ENCODE assay signal across 36 cellular contexts in genomic region chr6:43389713-43390265, GRCh38. TPM values are rescaled to one million over a fixed set of nuclear protein-coding genes. Genes with fewer than 3 reads are reported as not detected.
A peak's percentile ranks its signal among the peaks of the same experiment; 100 is the strongest.
DNase-seq lines count a peak whose midpoint lies in the region; ATAC-seq, FAIRE-seq and TF ChIP-seq lines count a peak whose summit lies in the region.
"Had no signal": no experiment of that assay in that cellular context is flagged by ENCODE, and none has a peak within 500 bp of the region (broad histone marks: within the 10 kb centered on the region; RNA-seq: fewer than 3 reads in every experiment).

No MANE protein-coding gene starts in this region.

- no peak for DNase-seq in activated naive CD4-positive, alpha-beta T cell treated with anti-CD3 and anti-CD28 coated beads, Interleukin-2, amount 50 U/mL, for 16 hours
- peak; percentile 90 for DNase-seq in NCI-H2171 (lab: John Stamatoyannopoulos, UW)
- DNase-seq in H1 (ENCODE audit: low read depth in 1 of 2, low spot score in 2 of 2) = no peak
- DNase-seq in aorta = no peak
- DNase-seq in C1 segment of cervical spinal cord (lab: John Stamatoyannopoulos, UW) = no peak
- DNase-seq in ACHN = no peak
- DNase-seq in AG08395 (ENCODE audit: low spot score) = no peak
- DNase-seq: activated CD4-positive, alpha-beta T cell treated with anti-CD3 and anti-CD28 coated beads, Interleukin-2, amount 50 U/mL, for 48 hours; activated naive CD4-positive, alpha-beta T cell; activated T-cell treated with anti-CD3 and anti-CD28 coated beads, Interleukin-2, amount 50 U/mL, for 48 hours; adrenal gland; Caco-2; DMS79 treated with DMSO at 0.1 percent for 48 hours; GF-D8; GM23248; HFFc6; left lung; NCI-H1092 treated with DMSO at 0.1 percent for 48 hours; NCI-H2081; NCI-H524; pancreas; SHP77; small intestine; stimulated activated naive B cell treated with anti-CD40 and anti-IgM and Interleukin-4, amounts not matched to agents 10 μg/mL and 1 μg/mL and 100 μg/mL, for 72 hours; substantia nigra had no signal

- H2BK15ac ChIP-seq in H1 (ENCODE audit: low read length) = no peak overlapping the region

- H3K27me3 Mint-ChIP-seq in activated naive CD4-positive, alpha-beta T cell treated with anti-CD3 and anti-CD28 coated beads, Interleukin-2, amount 50 U/mL, for 24 hours = no peaks in the 10 kb centered on the region

- 87% methylated on average over 4 of the region's 4 CpGs; no CpG with 5 or more reads in 1 of the 2 experiments for WGBS in H1 (ENCODE audit: extremely low coverage in 1 of 2, insufficient coverage in 1 of 2, insufficient read length in 1 of 2, insufficient replicate concordance in 2 of 2, low coverage in 1 of 2, low lambda C conversion rate in 2 of 2, missing lambda C conversion rate in 1 of 2), 2 experiments
- 87 to 90% methylated on average over 4 of the region's 4 CpGs for WGBS in aorta, 2 donors

- no peaks in the 10 kb centered on the region for H3K36me3 ChIP-seq in H1 (ENCODE audit: control insufficient read depth in 2 of 4, insufficient read depth in 4 of 4, low read length in 3 of 4)
- no peaks in the 10 kb centered on the region for H3K36me3 ChIP-seq in aorta (ENCODE audit: control insufficient read depth in 1 of 2, insufficient read depth in 2 of 2, low read length in 1 of 2)
- H3K36me3 ChIP-seq: adrenal gland, left lung, neural progenitor cell, pancreas had no signal

- peak overlapping the region; percentile 32 for H3K14ac ChIP-seq in H1 (ENCODE audit: insufficient read length)

- no peak overlapping the region for H4K91ac ChIP-seq in H1 (replicated peaks; ENCODE audit: insufficient read length, low read length)

- H3K27ac Mint-ChIP-seq in activated naive CD4-positive, alpha-beta T cell treated with anti-CD3 and anti-CD28 coated beads, Interleukin-2, amount 50 U/mL, for 24 hours = peak overlapping the region; percentile 84
- H3K27ac Mint-ChIP-seq: HFFc6; memory B cell; neural progenitor cell; stimulated activated naive B cell treated with anti-CD40 and anti-IgM and Interleukin-4, amounts not matched to agents 10 μg/mL and 1 μg/mL and 100 μg/mL, for 72 hours had no signal

- no peaks in the 10 kb centered on the region for H3K4me1 ChIP-seq in H1 (replicated peaks in 1 of 4; ENCODE audit: control insufficient read depth in 3 of 4, insufficient read depth in 4 of 4, low read length in 3 of 4)
- no peaks in the 10 kb centered on the region for H3K4me1 ChIP-seq in aorta (ENCODE audit: control insufficient read depth in 1 of 2, insufficient read depth in 2 of 2, low read length in 2 of 2)
- H3K4me1 ChIP-seq: A549, adrenal gland, pancreas had no signal

- H3K9me3 Mint-ChIP-seq in activated naive CD4-positive, alpha-beta T cell treated with anti-CD3 and anti-CD28 coated beads, Interleukin-2, amount 50 U/mL, for 24 hours = no peaks in the 10 kb centered on the region
- H3K9me3 Mint-ChIP-seq: brain; HFFc6; memory B cell; neural progenitor cell; stimulated activated naive B cell treated with anti-CD40 and anti-IgM and Interleukin-4, amounts not matched to agents 10 μg/mL and 1 μg/mL and 100 μg/mL, for 72 hours had no signal

- no peak overlapping the region for H3K4ac ChIP-seq in H1 (replicated peaks; ENCODE audit: insufficient read length, low read depth, low read length)

- H4K20me1 ChIP-seq in H1 (replicated peaks in 1 of 2; ENCODE audit: control insufficient read depth in 1 of 2, insufficient read depth in 2 of 2, low read length in 2 of 2) = no peaks in the 10 kb centered on the region

- intact Hi-C loops in aorta (cut with DNase I) = loop anchor here in 1 of 2 donors (10.0 kb wide), 1 partner anchor 115 kb away; no protein-coding TSS in a partner anchor

- no peaks in the 10 kb centered on the region for H3K79me2 ChIP-seq in H1 (ENCODE audit: control insufficient read depth in 1 of 2, insufficient read depth in 2 of 2, low read length in 2 of 2)

- CTCF ChIA-PET in H1 (lab: Charles Lee; ENCODE audit: partially characterized antibody) = interaction anchor here (0.7 to 2.9 kb wide), 15 partner anchors 8 to 126 kb away, joined by 3 to 12 read pairs (median 4); partner anchors contain the start of genes CRIP3 and ZNF318

- H2BK12ac ChIP-seq in H1 (ENCODE audit: low read depth, low read length) = no peak overlapping the region

- no peaks in the 10 kb centered on the region for H3K79me1 ChIP-seq in H1 (ENCODE audit: low read depth, low read length)

- no peak overlapping the region for H2BK5ac ChIP-seq in H1 (ENCODE audit: low read depth, low read length)

- no peak overlapping the region for H2BK20ac ChIP-seq in H1 (ENCODE audit: low read length)

- no peak overlapping the region for H2AK5ac ChIP-seq in H1 (ENCODE audit: low read depth, low read length)

- TF ChIP-seq EP300 in H1 (IDR thresholded peaks at IDR 0.05; ENCODE audit: borderline replicate concordance in 1 of 2, low read depth in 2 of 2, low read length in 2 of 2) = no peak

- H4K8ac ChIP-seq in H1 (ENCODE audit: extremely low read depth, insufficient read depth, low read length) = no peak overlapping the region

- H3K4me2 ChIP-seq in H1 (ENCODE audit: insufficient read depth in 1 of 2, low read depth in 2 of 2, low read length in 2 of 2) = no peak overlapping the region
- H3K4me2 ChIP-seq: A549, neural progenitor cell had no signal

- H3K36me3 Mint-ChIP-seq in activated naive CD4-positive, alpha-beta T cell treated with anti-CD3 and anti-CD28 coated beads, Interleukin-2, amount 50 U/mL, for 24 hours = peaks cover 3% of the 10 kb centered on the region
- H3K36me3 Mint-ChIP-seq: brain, neural progenitor cell had no signal

- ATAC-seq in aorta (ENCODE audit: low FRiP score) = no peak
- ATAC-seq: A549; activated CD4-positive, CD25-positive, alpha-beta regulatory T cell treated with anti-CD3 and anti-CD28 coated beads, Interleukin-2, amount 50 U/mL, for 24 hours; esophagus mucosa; K562; Panc1; pancreas; stimulated activated naive B cell treated with anti-CD40 and anti-IgM and Interleukin-4, amounts not matched to agents 10 μg/mL and 1 μg/mL and 100 μg/mL, for 72 hours had no signal

- H2BK120ac ChIP-seq in H1 (replicated peaks; ENCODE audit: low read depth, low read length) = no peak overlapping the region

- H3K4me3 ChIP-seq in H1 (ENCODE audit: extremely low read depth in 1 of 4, insufficient read depth in 2 of 4, low read depth in 3 of 4, low read length in 4 of 4) (no peak overlapping the region), aorta (ENCODE audit: low read length in 2 of 2) (no peak overlapping the region)
- H3K4me3 ChIP-seq: A549, adrenal gland, GM23248, K562, left lung, neural progenitor cell, pancreas had no signal

- no peak overlapping the region for H3K27ac ChIP-seq in H1 (ENCODE audit: low read depth, low read length)
- no peak overlapping the region for H3K27ac ChIP-seq in aorta (ENCODE audit: low read depth in 1 of 2, low read length in 2 of 2)
- H3K27ac ChIP-seq: A549, adrenal gland, GM23248, neural progenitor cell, pancreas had no signal

- H3K27me3 ChIP-seq in H1 (replicated peaks in 1 of 4; ENCODE audit: control insufficient read depth in 3 of 4, extremely low read depth in 1 of 4, insufficient read depth in 3 of 4, low read length in 3 of 4) (no peaks in the 10 kb centered on the region; a peak in 2 of 7 replicates), aorta (ENCODE audit: control insufficient read depth in 1 of 2, insufficient read depth in 2 of 2, low read length in 1 of 2) (no peaks in the 10 kb centered on the region)
- H3K27me3 ChIP-seq: adrenal gland, neural progenitor cell, pancreas had no signal

- TF ChIP-seq POLR2A in H1 (IDR thresholded peaks at IDR 0.05; ENCODE audit: control extremely low read depth in 1 of 2, low read depth in 2 of 2, low read length in 2 of 2) = no peak

- no peak overlapping the region for H3K23ac ChIP-seq in H1 (ENCODE audit: insufficient read length)

- FAIRE-seq in H1 (lab: Jason Lieb, UNC) = no peak
- FAIRE-seq: A549, HTR-8/SVneo, islet of Langerhans, K562, pancreas, small intestine had no signal

- H3K9ac ChIP-seq in H1 (replicated peaks in 1 of 4; ENCODE audit: extremely low read depth in 1 of 4, low read depth in 3 of 4, low read length in 3 of 4) = no peak overlapping the region
- H3K9ac ChIP-seq: GM23248, neural progenitor cell had no signal

- no peak for TF ChIP-seq RAD21 in H1 (IDR thresholded peaks at IDR 0.05 in 1 of 2, conservative IDR thresholded peaks at IDR 0.05 in 1 of 2; ENCODE audit: low read depth in 2 of 2, low read length in 2 of 2)

- H3K4me3 Mint-ChIP-seq in activated naive CD4-positive, alpha-beta T cell treated with anti-CD3 and anti-CD28 coated beads, Interleukin-2, amount 50 U/mL, for 24 hours = no peak overlapping the region
- H3K4me3 Mint-ChIP-seq: brain; HFFc6; memory B cell; neural progenitor cell; stimulated activated naive B cell treated with anti-CD40 and anti-IgM and Interleukin-4, amounts not matched to agents 10 μg/mL and 1 μg/mL and 100 μg/mL, for 72 hours had no signal

- H3K56ac ChIP-seq in H1 (replicated peaks; ENCODE audit: insufficient read length, low read depth, low read length) = no peak overlapping the region

- TF ChIP-seq CTCF in H1 (IDR thresholded peaks at IDR 0.05; ENCODE audit: control extremely low read depth in 1 of 3, insufficient read depth in 1 of 3, low read depth in 1 of 3, low read length in 3 of 3) = no peak

- no peak overlapping the region for H4K5ac ChIP-seq in H1 (ENCODE audit: insufficient read length, low read depth, low read length)

- H3K23me2 ChIP-seq in H1 (ENCODE audit: low read depth, low read length) = no peaks in the 10 kb centered on the region

- no peak overlapping the region for H2AFZ ChIP-seq in H1 (ENCODE audit: low read length)
- H2AFZ ChIP-seq: GM23248, neural progenitor cell had no signal

- no peaks in the 10 kb centered on the region for H3K9me3 ChIP-seq in H1 (ENCODE audit: insufficient read depth in 2 of 2, low read depth in 1 of 2, low read length in 1 of 2)
- H3K9me3 ChIP-seq in aorta (ENCODE audit: control insufficient read depth, low read length) = no peaks in the 10 kb centered on the region
- H3K9me3 ChIP-seq: A549, adrenal gland, Caco-2, left lung, pancreas had no signal

- peaks cover 74% of the 10 kb centered on the region for H3K4me1 Mint-ChIP-seq in activated naive CD4-positive, alpha-beta T cell treated with anti-CD3 and anti-CD28 coated beads, Interleukin-2, amount 50 U/mL, for 24 hours

- POLR2A ChIA-PET in H1 (lab: Charles Lee; ENCODE audit: partially characterized antibody) = interaction anchor here (0.6 to 1.4 kb wide), 5 partner anchors 14 to 142 kb away, joined by 3 to 4 read pairs (median 3); partner anchors contain the start of genes TJAP1 and ZNF318

- in situ Hi-C loops in ACHN (cut with HindIII; ENCODE audit: low pct_ligation_motif_present, low pct_unique_long_range_greater_than_20kb, low sequenced_read_pairs) = no loop called here

- no peak overlapping the region for H3K18ac ChIP-seq in H1 (ENCODE audit: extremely low read depth, low read length)

RNA-seq across cellular contexts. Expression of gene ZNF318, which starts 20.3 kb away (rescaled TPM):
- total RNA-seq in H1 (2021; fragmentation: NEBNext Ultra II Directional; extraction: Animal tissue kit (Norgen Biotek cat#: 25700)) = 22.1 and 22.3 TPM in 2 replicates
- polyA plus RNA-seq in H1 (2011; rRNA removed) (10.2 and 11.1 TPM in 2 replicates), aorta (1 to 10 TPM; 2.6 to 9.2 TPM)
- 10.2 TPM for polyA plus RNA-seq in H1 (2011; cell fraction: cytosol; rRNA removed)
- 27.1 TPM for polyA plus RNA-seq in H1 (2011; cell fraction: nucleus; rRNA removed)
- 8.5 to 12.2 TPM (median 10.9 TPM) in 4 replicates for polyA plus RNA-seq in H1 (2012, experiment 1 of 2)
- 1.4 TPM for polyA plus RNA-seq in H1 (2012, experiment 2 of 2)
- polyA plus RNA-seq in H1 (2013, experiment 1 of 2) = 13.6 TPM
- polyA plus RNA-seq in H1 (2013, experiment 2 of 2) = 12.2 TPM
- 29.7 and 32.2 TPM in 2 replicates for polyA minus RNA-seq in H1 (2011; rRNA and poly(A)+ RNA removed)
- polyA minus RNA-seq in H1 (2011; cell fraction: cytosol; rRNA and poly(A)+ RNA removed) = 14.8 TPM
- polyA minus RNA-seq in H1 (2011; cell fraction: nucleus; rRNA and poly(A)+ RNA removed) = 19.5 TPM
- 10 to 100 TPM; 12.1 to 21.3 TPM for total RNA-seq in aorta

RNA-seq across cellular contexts. Expression of gene ABCC10, which starts 37.6 kb away (rescaled TPM):
- 21.0 and 24.6 TPM in 2 replicates for total RNA-seq in H1 (2021; fragmentation: NEBNext Ultra II Directional; extraction: Animal tissue kit (Norgen Biotek cat#: 25700))
- polyA plus RNA-seq in H1 (2011; rRNA removed) = 15.5 and 22.3 TPM in 2 replicates
- 13.9 TPM for polyA plus RNA-seq in H1 (2011; cell fraction: cytosol; rRNA removed)
- polyA plus RNA-seq in H1 (2011; cell fraction: nucleus; rRNA removed) = 52.6 TPM
- polyA plus RNA-seq in H1 (2012, experiment 1 of 2) = 15.1 to 19.4 TPM (median 15.8 TPM) in 4 replicates
- polyA plus RNA-seq in H1 (2012, experiment 2 of 2) = 16.5 TPM
- 20.3 TPM for polyA plus RNA-seq in H1 (2013, experiment 1 of 2)
- 19.2 TPM for polyA plus RNA-seq in H1 (2013, experiment 2 of 2)
- 10.9 and 14.8 TPM in 2 replicates for polyA minus RNA-seq in H1 (2011; rRNA and poly(A)+ RNA removed)
- 11.5 TPM for polyA minus RNA-seq in H1 (2011; cell fraction: cytosol; rRNA and poly(A)+ RNA removed)
- polyA minus RNA-seq in H1 (2011; cell fraction: nucleus; rRNA and poly(A)+ RNA removed) = 25.2 TPM
- 10 to 100 TPM; 19.5 to 30.5 TPM for total RNA-seq in aorta
- 10 to 100 TPM in 1 of 2 donors, 1 to 10 TPM in 1; 1.4 to 35.1 TPM for polyA plus RNA-seq in aorta
